ENCODE assay signal across 30 cellular contexts in genomic region chr16:3356118-3356517, GRCh38. TPM values are rescaled to one million over a fixed set of nuclear protein-coding genes. Genes with fewer than 3 reads are reported as not detected.
"Had no signal": no experiment of that assay in that cellular context is flagged by ENCODE, and none has a peak within 500 bp of the region (broad histone marks: within the 10 kb centered on the region; RNA-seq: fewer than 3 reads in every experiment).

No MANE protein-coding gene starts in this region.

- ATAC-seq: activated naive CD8-positive, alpha-beta T cell treated with anti-CD3 and anti-CD28 coated beads, Interleukin-2, amount 50 U/mL, for 24 hours; effector memory CD8-positive, alpha-beta T cell; gastrocnemius medialis; mucosa of descending colon; natural killer cell treated with Interleukin-12 subunit alpha and Interleukin-12 subunit beta and Interleukin-15 and Interleukin-18, amount 100 ng/mL, for 72 hours; right cardiac atrium; stimulated activated naive B cell treated with anti-CD40 and anti-IgM and Interleukin-4, amounts not matched to agents 10 μg/mL and 1 μg/mL and 100 μg/mL, for 72 hours; upper lobe of right lung had no signal

- H3K27ac ChIP-seq: gastrocnemius medialis, left ventricle myocardium inferior, stomach, thyroid gland, upper lobe of right lung had no signal

- H3K4me3 ChIP-seq: gastrocnemius medialis, left ventricle myocardium inferior, mucosa of descending colon, stomach, thyroid gland, upper lobe of right lung had no signal

- H3K27me3 ChIP-seq: thyroid gland had no signal

- DNase-seq: activated CD4-positive, alpha-beta memory T cell treated with anti-CD3 and anti-CD28 coated beads for 36 hours; activated CD4-positive, alpha-beta T cell treated with anti-CD3 and anti-CD28 coated beads, Interleukin-2, amount 10 ng/mL, durations not matched to agents 24 days and 14 days; activated CD4-positive, CD25-positive, alpha-beta regulatory T cell treated with anti-CD3 and anti-CD28 coated beads, Interleukin-2, amount 50 U/mL, for 72 hours; activated naive CD8-positive, alpha-beta T cell treated with anti-CD3 and anti-CD28 coated beads, Interleukin-2, amount 50 U/mL, for 24 hours; activated T-cell treated with anti-CD3 and anti-CD28 coated beads, Interleukin-2, amount 50 U/mL, for 48 hours; amygdala; caudate nucleus; cortex of kidney; effector memory CD8-positive, alpha-beta T cell; erythroblast; gastrocnemius medialis; glutamatergic neuron; islet precursor cell; left ventricle myocardium inferior; mucosa of descending colon; posterior cingulate gyrus; right cardiac atrium; stimulated activated CD4-positive, alpha-beta T cell treated with anti-CD3 and anti-CD28 coated beads, Interleukin-15, amount 100 ng/mL, for 24 hours; stimulated activated CD4-positive, alpha-beta T cell treated with anti-CD3 and anti-CD28 coated beads, Interleukin-2, amount 100 ng/mL, for 24 hours; stimulated activated naive B cell treated with anti-CD40 and anti-IgM and Interleukin-4, amounts not matched to agents 10 μg/mL and 1 μg/mL and 100 μg/mL, for 72 hours; stomach; thyroid gland; upper lobe of right lung had no signal

- H3K4me1 ChIP-seq: gastrocnemius medialis, left ventricle myocardium inferior, stomach, thyroid gland, upper lobe of right lung had no signal

- H3K9me3 ChIP-seq: left ventricle myocardium inferior, mucosa of descending colon, stomach, thyroid gland, upper lobe of right lung had no signal

- H3K36me3 ChIP-seq: gastrocnemius medialis, left ventricle myocardium inferior, stomach, thyroid gland, upper lobe of right lung had no signal

RNA-seq across cellular contexts. Expression of gene OR2C1, which starts 0.4 kb away (rescaled TPM):
- total RNA-seq: activated CD4-positive, alpha-beta memory T cell treated with anti-CD3 and anti-CD28 coated beads for 36 hours; activated CD4-positive, alpha-beta T cell treated with anti-CD3 and anti-CD28 coated beads, Interleukin-2, amount 10 ng/mL, durations not matched to agents 24 days and 14 days; activated T-helper 2 cell treated with anti-CD3 and anti-CD28 coated beads, Interferon-gamma antibody, Interleukin-2, Interleukin-4, amounts not matched to agents 10 μg/mL and 5 μg/mL and 100 μg/mL, durations not matched to agents 14 hours and 24 hours and 36 hours; chondrocyte; gastrocnemius medialis; lung microvascular endothelial cell; mesenteric fat pad; myocyte; natural killer cell treated with Interleukin-12 subunit alpha and Interleukin-12 subunit beta and Interleukin-15 and Interleukin-18, amount 100 ng/mL, for 72 hours; osteoblast; stomach; upper lobe of right lung had no signal
- polyA plus RNA-seq: right cardiac atrium, stomach had no signal
